In the genomic region with DNA sequence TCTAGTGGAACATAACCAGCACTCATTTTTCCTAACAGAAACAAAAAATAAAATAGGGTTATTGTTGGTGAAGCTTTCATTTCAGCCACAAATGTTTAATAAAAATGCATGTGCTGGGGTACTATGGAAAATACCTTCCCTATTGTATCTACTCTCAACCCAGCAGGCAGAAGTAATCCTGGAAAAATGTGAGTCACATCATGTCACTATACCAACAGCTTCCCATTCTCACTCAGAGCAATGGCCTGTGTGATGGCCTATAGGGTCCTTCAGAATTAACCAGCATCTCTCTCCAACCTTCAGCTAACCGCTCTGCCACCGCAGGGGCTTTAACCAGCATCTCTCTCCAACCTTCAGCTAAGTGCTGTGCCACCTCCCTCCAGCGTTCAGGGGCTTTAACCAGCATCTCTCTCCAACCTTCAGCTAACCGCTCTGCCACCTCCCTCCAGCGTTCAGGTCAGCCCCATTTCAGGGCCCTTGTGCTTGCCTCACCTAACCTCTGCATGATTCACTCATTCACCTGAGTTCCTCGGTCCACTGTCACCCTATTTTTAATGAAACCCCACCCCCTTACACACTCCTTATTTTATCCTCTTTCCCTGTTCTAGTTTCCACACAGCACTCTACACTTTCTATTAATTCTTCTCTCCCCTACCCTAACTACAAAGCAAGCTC, we compare ENCODE assay signal across 11 cellular contexts. TPM values are rescaled to one million over a fixed set of nuclear protein-coding genes. Genes with fewer than 3 reads are reported as not detected.
A peak's percentile ranks its signal among the peaks of the same experiment; 100 is the strongest.
DNase-seq lines count a peak whose midpoint lies in the region; ATAC-seq and TF ChIP-seq lines count a peak whose summit lies in the region.
"Had no signal": no experiment of that assay in that cellular context is flagged by ENCODE, and none has a peak within 500 bp of the region (broad histone marks: within the 10 kb centered on the region; RNA-seq: fewer than 3 reads in every experiment).

No MANE protein-coding gene starts in this region.

- H3K27ac ChIP-seq in SK-N-SH (ENCODE audit: low read depth in 2 of 2, low read length in 1 of 2), result peak overlapping the region in 1 of 2 experiments; percentile 60; a peak in 2 of 4 replicates
- peak overlapping the region in 3 of 4 donors; percentile 7 to 55 (median 46) for H3K27ac ChIP-seq in sigmoid colon

- CTCF ChIA-PET in SK-N-SH (lab: Yijun Ruan, JAX) (interaction anchor here (1.0 to 2.3 kb wide), 4 partner anchors 12 to 116 kb away, joined by 3 to 10 read pairs (median 3); no protein-coding TSS in a partner anchor), Calu3 (lab: Charles Lee) (interaction anchor here (0.7 kb wide), 1 partner anchor 18 kb away, joined by 3 read pairs; no protein-coding TSS in a partner anchor)

- H3K4me1 Mint-ChIP-seq in activated T-cell treated with anti-CD3 and anti-CD28 coated beads, Interleukin-2, amount 50 U/mL, for 72 hours (ENCODE audit: low read depth), result peaks cover 59% of the 10 kb centered on the region
- H3K4me1 Mint-ChIP-seq in Calu3 (ENCODE audit: low read depth, unreplicated experiment), result peaks cover 44% of the 10 kb centered on the region

- peaks cover 4 to 6% of the 10 kb centered on the region in 2 donors for H3K36me3 Mint-ChIP-seq in activated T-cell treated with anti-CD3 and anti-CD28 coated beads, Interleukin-2, amount 50 U/mL, for 72 hours (ENCODE audit: insufficient read depth in 2 of 2)
- H3K36me3 Mint-ChIP-seq in Calu3 (ENCODE audit: insufficient read depth, unreplicated experiment), result peaks cover 5% of the 10 kb centered on the region
- H3K36me3 Mint-ChIP-seq: immature natural killer cell had no signal

- TF ChIP-seq CTCF in SK-N-SH (IDR thresholded peaks at IDR 0.05) (no peak), sigmoid colon (IDR thresholded peaks at IDR 0.05) (no peak), Calu3 (IDR thresholded peaks at IDR 0.05; ENCODE audit: unreplicated experiment) (no peak)

- no peak for ATAC-seq in activated T-cell treated with anti-CD3 and anti-CD28 coated beads, Interleukin-2, amount 50 U/mL, for 72 hours (replicated peaks in 1 of 2)
- ATAC-seq in HG02973 (IDR thresholded peaks at IDR 0.05; ENCODE audit: unreplicated experiment) (no peak), GM21529 (IDR thresholded peaks at IDR 0.05; ENCODE audit: unreplicated experiment) (no peak)

- H3K9me3 ChIP-seq in SK-N-SH, result no peaks in the 10 kb centered on the region
- no peaks in the 10 kb centered on the region for H3K9me3 ChIP-seq in sigmoid colon

- no peak for TF ChIP-seq RAD21 in SK-N-SH (IDR thresholded peaks at IDR 0.05; ENCODE audit: low read length)

- peak overlapping the region; percentile 7 for H3K27ac Mint-ChIP-seq in activated T-cell treated with anti-CD3 and anti-CD28 coated beads, Interleukin-2, amount 50 U/mL, for 72 hours
- no peak overlapping the region for H3K27ac Mint-ChIP-seq in Calu3 (ENCODE audit: unreplicated experiment)

- no peaks in the 10 kb centered on the region for H3K36me3 ChIP-seq in SK-N-SH (replicated peaks in 1 of 2; ENCODE audit: control insufficient read depth in 1 of 2, insufficient read depth in 2 of 2, low read length in 1 of 2)
- no peaks in the 10 kb centered on the region for H3K36me3 ChIP-seq in sigmoid colon

- H3K9me2 ChIP-seq in SK-N-SH, result no peaks in the 10 kb centered on the region

- peaks cover 0 to under 1% of the 10 kb centered on the region in 2 donors for H3K9me3 Mint-ChIP-seq in activated T-cell treated with anti-CD3 and anti-CD28 coated beads, Interleukin-2, amount 50 U/mL, for 72 hours
- H3K9me3 Mint-ChIP-seq in Calu3 (ENCODE audit: low read depth, unreplicated experiment), result peaks cover under 1% of the 10 kb centered on the region
- H3K9me3 Mint-ChIP-seq: immature natural killer cell had no signal

- H3F3A ChIP-seq in SK-N-SH (replicated peaks; ENCODE audit: insufficient read depth), result peaks cover 32% of the 10 kb centered on the region

- no peak overlapping the region for H2AFZ ChIP-seq in SK-N-SH (ENCODE audit: low read depth)

- DNase-seq in activated T-cell treated with anti-CD3 and anti-CD28 coated beads, Interleukin-2, amount 50 U/mL, for 72 hours, result no peak
- no peak for DNase-seq in activated T-cell treated with anti-CD3 and anti-CD28 coated beads, Interleukin-2, amount 50 U/mL, for 48 hours
- DNase-seq in SK-N-SH (no peak), glomerular visceral epithelial cell (ENCODE audit: extremely low spot score) (peak; percentile 18), sigmoid colon (no peak), Calu3 (no peak)
- DNase-seq: immature natural killer cell, NCI-H1436, right cardiac atrium had no signal

- H3K4me3 ChIP-seq in SK-N-SH (ENCODE audit: low read depth in 2 of 2, low read length in 1 of 2) (no peak overlapping the region), sigmoid colon (no peak overlapping the region)

- H3K4me2 ChIP-seq in SK-N-SH, result peak overlapping the region; percentile 3

- H4K20me1 ChIP-seq in SK-N-SH (ENCODE audit: insufficient read depth), result peaks cover 97% of the 10 kb centered on the region

- POLR2A ChIA-PET in SK-N-SH (lab: Yijun Ruan, JAX), result no interaction called here

- H3K4me1 ChIP-seq in SK-N-SH (ENCODE audit: control insufficient read depth in 1 of 2, insufficient read depth in 2 of 2, low read depth in 1 of 2, low read length in 1 of 2) (peaks cover 5 to 27% of the 10 kb centered on the region in 2 experiments; a peak in 2 of 4 replicates), sigmoid colon (peaks cover 0 to 78% (median 62%) of the 10 kb centered on the region in 4 donors)

- TF ChIP-seq POLR2A in sigmoid colon (IDR thresholded peaks at IDR 0.05), result no peak

- H3K9ac ChIP-seq in SK-N-SH, result no peak overlapping the region

- 85% methylated on average over 6 of the region's 6 CpGs for WGBS in SK-N-SH (ENCODE audit: low lambda C conversion rate)
- 84 to 87% methylated on average over 6 of the region's 6 CpGs for WGBS in sigmoid colon, 2 donors

- no peaks in the 10 kb centered on the region for H3K27me3 Mint-ChIP-seq in activated T-cell treated with anti-CD3 and anti-CD28 coated beads, Interleukin-2, amount 50 U/mL, for 72 hours (ENCODE audit: low read depth)
- no peaks in the 10 kb centered on the region for H3K27me3 Mint-ChIP-seq in Calu3 (ENCODE audit: unreplicated experiment)

- no peaks in the 10 kb centered on the region for H3K27me3 ChIP-seq in SK-N-SH (ENCODE audit: insufficient read depth)
- H3K27me3 ChIP-seq in sigmoid colon, result no peaks in the 10 kb centered on the region

- H3K79me2 ChIP-seq in SK-N-SH (ENCODE audit: insufficient read depth), result peaks cover 100% of the 10 kb centered on the region

- H3K4me3 Mint-ChIP-seq in activated T-cell treated with anti-CD3 and anti-CD28 coated beads, Interleukin-2, amount 50 U/mL, for 72 hours, result peak overlapping the region in 1 of 2 donors; percentile 30
- no peak overlapping the region for H3K4me3 Mint-ChIP-seq in Calu3 (ENCODE audit: low read depth, unreplicated experiment)

- intact Hi-C loops in sigmoid colon (cut with DNase I) (no loop called here), Calu3 (cut with micrococcal nuclease; ENCODE audit: unreplicated experiment) (no loop called here)

- no TSS peak for BruUV-seq in Calu3 (replicated peaks; lab: Mats Ljungman, UMichigan)

- TF ChIP-seq EP300 in SK-N-SH (IDR thresholded peaks at IDR 0.05; ENCODE audit: borderline replicate concordance in 1 of 2, low read depth in 1 of 2, low read length in 1 of 2) (no peak), sigmoid colon (IDR thresholded peaks at IDR 0.05) (no peak)

TF ChIP-seq in SK-N-SH, 30 proteins besides CTCF, POLR2A, EP300 and RAD21 (continues in another document):
- no peak for TF ChIP-seq FOSL2 (IDR thresholded peaks at IDR 0.05; ENCODE audit: borderline replicate concordance, low read depth)
- TF ChIP-seq, protein P1, sequence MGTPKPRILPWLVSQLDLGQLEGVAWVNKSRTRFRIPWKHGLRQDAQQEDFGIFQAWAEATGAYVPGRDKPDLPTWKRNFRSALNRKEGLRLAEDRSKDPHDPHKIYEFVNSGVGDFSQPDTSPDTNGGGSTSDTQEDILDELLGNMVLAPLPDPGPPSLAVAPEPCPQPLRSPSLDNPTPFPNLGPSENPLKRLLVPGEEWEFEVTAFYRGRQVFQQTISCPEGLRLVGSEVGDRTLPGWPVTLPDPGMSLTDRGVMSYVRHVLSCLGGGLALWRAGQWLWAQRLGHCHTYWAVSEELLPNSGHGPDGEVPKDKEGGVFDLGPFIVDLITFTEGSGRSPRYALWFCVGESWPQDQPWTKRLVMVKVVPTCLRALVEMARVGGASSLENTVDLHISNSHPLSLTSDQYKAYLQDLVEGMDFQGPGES (IDR thresholded peaks at IDR 0.05; ENCODE audit: low read depth, low read length), result no peak
- no peak for TF ChIP-seq MEF2A (IDR thresholded peaks at IDR 0.05; ENCODE audit: borderline replicate concordance, low read depth)
- no peak for TF ChIP-seq JUND (IDR thresholded peaks at IDR 0.05)
- TF ChIP-seq, protein P2, sequence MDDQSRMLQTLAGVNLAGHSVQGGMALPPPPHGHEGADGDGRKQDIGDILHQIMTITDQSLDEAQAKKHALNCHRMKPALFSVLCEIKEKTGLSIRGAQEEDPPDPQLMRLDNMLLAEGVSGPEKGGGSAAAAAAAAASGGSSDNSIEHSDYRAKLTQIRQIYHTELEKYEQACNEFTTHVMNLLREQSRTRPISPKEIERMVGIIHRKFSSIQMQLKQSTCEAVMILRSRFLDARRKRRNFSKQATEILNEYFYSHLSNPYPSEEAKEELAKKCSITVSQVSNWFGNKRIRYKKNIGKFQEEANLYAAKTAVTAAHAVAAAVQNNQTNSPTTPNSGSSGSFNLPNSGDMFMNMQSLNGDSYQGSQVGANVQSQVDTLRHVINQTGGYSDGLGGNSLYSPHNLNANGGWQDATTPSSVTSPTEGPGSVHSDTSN (IDR thresholded peaks at IDR 0.05), result no peak
- TF ChIP-seq POLR2AphosphoS5 (IDR thresholded peaks at IDR 0.05; ENCODE audit: low read depth, low read length), result no peak
- no peak for TF ChIP-seq CHD2 (IDR thresholded peaks at IDR 0.05; ENCODE audit: low read length, partially characterized antibody)
- no peak for TF ChIP-seq ELF1 (IDR thresholded peaks at IDR 0.05)
- TF ChIP-seq RXRA (IDR thresholded peaks at IDR 0.05; ENCODE audit: borderline replicate concordance, low read depth), result no peak
- TF ChIP-seq GABPA (IDR thresholded peaks at IDR 0.05; ENCODE audit: low read depth), result no peak
- no peak for TF ChIP-seq RCOR1 (IDR thresholded peaks at IDR 0.05; ENCODE audit: low read length)
- no peak for TF ChIP-seq NFIC (IDR thresholded peaks at IDR 0.05; ENCODE audit: borderline replicate concordance)
- no peak for TF ChIP-seq GATA2 (CRISPR knock-in tag; IDR thresholded peaks at IDR 0.05)

RNA-seq across cellular contexts. Expression of a gene that starts 34.0 kb away (rescaled TPM):
- total RNA-seq in activated T-cell treated with anti-CD3 and anti-CD28 coated beads, Interleukin-2, amount 50 U/mL, for 72 hours, result 10 to 100 TPM; 64.2 to 64.3 TPM
- polyA plus RNA-seq in SK-N-SH (2012; rRNA removed), result 23.2 and 26.2 TPM in 2 replicates
- 34.1 and 38.8 TPM in 2 replicates for polyA plus RNA-seq in SK-N-SH (2012; cell fraction: cytosol; rRNA removed)
- 12.0 and 18.0 TPM in 2 replicates for polyA plus RNA-seq in SK-N-SH (2012; cell fraction: nucleus; rRNA removed)
- 100 to 1,000 TPM in 2 of 4 donors, 10 to 100 TPM in 2; 83.2 to 111 (median 96.9) TPM for total RNA-seq in sigmoid colon
- polyA plus RNA-seq in sigmoid colon, result 10 to 100 TPM; 20.5 to 31.7 (median 26.4) TPM
- 52.0 and 52.5 TPM in 2 replicates for total RNA-seq in Calu3 (2022)
